Comparison of ENCODE assay signal across 20 cellular contexts in the genomic region with DNA sequence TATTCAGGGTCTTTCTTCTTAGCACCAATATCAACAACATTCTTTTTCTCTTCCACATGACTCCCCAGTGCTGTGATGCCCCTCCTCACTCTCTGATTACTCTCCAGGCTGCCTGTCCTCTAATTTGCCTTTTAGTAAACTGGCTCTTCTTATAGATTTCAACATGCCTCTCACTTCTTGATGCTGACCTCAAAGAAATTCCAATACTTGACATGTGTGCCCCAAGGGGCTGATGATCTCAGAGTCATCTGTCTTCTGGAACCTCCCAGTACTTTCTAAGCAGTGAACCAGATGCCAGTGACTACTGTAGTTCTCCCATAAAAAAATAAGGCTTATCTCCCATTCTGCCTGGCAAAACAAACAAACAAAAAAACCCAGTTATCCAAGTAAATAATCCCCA.
A peak's percentile ranks its signal among the peaks of the same experiment; 100 is the strongest.
DNase-seq lines count a peak whose midpoint lies in the region; ATAC-seq and TF ChIP-seq lines count a peak whose summit lies in the region.
"Had no signal": no experiment of that assay in that cellular context is flagged by ENCODE, and none has a peak within 500 bp of the region (broad histone marks: within the 10 kb centered on the region; RNA-seq: fewer than 3 reads in every experiment).

No MANE protein-coding gene starts in this region.

- no peaks in the 10 kb centered on the region for H3K9me3 ChIP-seq in mesenchymal stem cell (ENCODE audit: control insufficient read depth, low read length)
- H3K9me3 ChIP-seq: A549, Caco-2 had no signal

- no peak overlapping the region for H4K8ac ChIP-seq in mesenchymal stem cell (ENCODE audit: low read length)

- no peak overlapping the region for H2BK120ac ChIP-seq in mesenchymal stem cell (ENCODE audit: low read depth, low read length)

- H3K4ac ChIP-seq in mesenchymal stem cell (ENCODE audit: low read depth in 1 of 2, low read length in 2 of 2): no peak overlapping the region

- H3K4me3 Mint-ChIP-seq in GM23338: no peak overlapping the region
- H3K4me3 Mint-ChIP-seq in stimulated activated naive B cell treated with anti-CD40 and anti-IgM and Interleukin-4, amounts not matched to agents 10 μg/mL and 1 μg/mL and 100 μg/mL, for 72 hours: no peak overlapping the region
- H3K4me3 Mint-ChIP-seq: CD4-positive, alpha-beta memory T cell had no signal

- H3K27ac Mint-ChIP-seq in GM23338: no peak overlapping the region
- H3K27ac Mint-ChIP-seq in stimulated activated naive B cell treated with anti-CD40 and anti-IgM and Interleukin-4, amounts not matched to agents 10 μg/mL and 1 μg/mL and 100 μg/mL, for 72 hours: no peak overlapping the region
- H3K27ac Mint-ChIP-seq: CD4-positive, alpha-beta memory T cell had no signal

- peaks cover 2% of the 10 kb centered on the region for H3K27me3 Mint-ChIP-seq in GM23338 (ENCODE audit: insufficient read depth, low read depth, poor library complexity)
- no peaks in the 10 kb centered on the region for H3K27me3 Mint-ChIP-seq in stimulated activated naive B cell treated with anti-CD40 and anti-IgM and Interleukin-4, amounts not matched to agents 10 μg/mL and 1 μg/mL and 100 μg/mL, for 72 hours
- H3K27me3 Mint-ChIP-seq: CD4-positive, alpha-beta memory T cell had no signal

- H3K23ac ChIP-seq in mesenchymal stem cell (ENCODE audit: low read length in 2 of 2): no peak overlapping the region

- no peak overlapping the region for H2AK5ac ChIP-seq in mesenchymal stem cell (ENCODE audit: low read length, severe bottlenecking)

- H3K27me3 ChIP-seq in GM23338 (ENCODE audit: insufficient read depth) (no peaks in the 10 kb centered on the region), mesenchymal stem cell (ENCODE audit: control insufficient read depth in 1 of 2, insufficient read depth in 1 of 2, low read length in 2 of 2) (peaks cover 0 to 4% of the 10 kb centered on the region in 2 experiments)

- H3K4me2 ChIP-seq in GM23338 (no peak overlapping the region), mesenchymal stem cell (ENCODE audit: low read length, poor library complexity, severe bottlenecking) (no peak overlapping the region)
- H3K4me2 ChIP-seq: A549 had no signal

- no peak overlapping the region for H3K4me3 ChIP-seq in GM23338
- no peak overlapping the region for H3K4me3 ChIP-seq in choroid plexus epithelial cell (ENCODE audit: low read depth, low read length)
- H3K4me3 ChIP-seq in mesenchymal stem cell (ENCODE audit: insufficient read depth in 1 of 2, low read depth in 1 of 2, low read length in 2 of 2): no peak overlapping the region
- H3K4me3 ChIP-seq: A549, K562 had no signal

- H3K14ac ChIP-seq in mesenchymal stem cell (ENCODE audit: low read length in 2 of 2): no peak overlapping the region

- no peak overlapping the region for H3K18ac ChIP-seq in mesenchymal stem cell (ENCODE audit: low read depth in 1 of 2, low read length in 2 of 2)

- H3K79me1 ChIP-seq in mesenchymal stem cell (replicated peaks; ENCODE audit: low read length, poor library complexity, severe bottlenecking): no peaks in the 10 kb centered on the region

- H3K36me3 Mint-ChIP-seq in GM23338 (ENCODE audit: low read depth): no peaks in the 10 kb centered on the region
- no peaks in the 10 kb centered on the region for H3K36me3 Mint-ChIP-seq in stimulated activated naive B cell treated with anti-CD40 and anti-IgM and Interleukin-4, amounts not matched to agents 10 μg/mL and 1 μg/mL and 100 μg/mL, for 72 hours
- H3K36me3 Mint-ChIP-seq: CD4-positive, alpha-beta memory T cell had no signal

- DNase-seq in GM23338 (ENCODE audit: low spot score) (no peak), choroid plexus epithelial cell (ENCODE audit: low read depth) (peak; percentile 2), mesenchymal stem cell (peak; percentile 4), DMS114 treated with DMSO at 0.1 percent for 48 hours (lab: John Stamatoyannopoulos, UW; ENCODE audit: unreplicated experiment) (no peak), NCI-H446 treated with DMSO at 0.1 percent for 48 hours (lab: John Stamatoyannopoulos, UW) (no peak), SW 1271 (lab: John Stamatoyannopoulos, UW) (no peak)
- DNase-seq in stimulated activated naive B cell treated with anti-CD40 and anti-IgM and Interleukin-4, amounts not matched to agents 10 μg/mL and 1 μg/mL and 100 μg/mL, for 72 hours: no peak
- DNase-seq: AML-193; C1 segment of cervical spinal cord; Caco-2; CD4-positive, alpha-beta memory T cell; DMS79; MM.1S; NCI-H2029; NCI-H526 treated with DMSO at 0.1 percent for 48 hours; Right ventricle myocardium superior; RPMI8226 had no signal

- H3K36me3 ChIP-seq in GM23338 (ENCODE audit: insufficient read depth): no peaks in the 10 kb centered on the region
- H3K36me3 ChIP-seq in mesenchymal stem cell (ENCODE audit: control insufficient read depth in 1 of 2, insufficient read depth in 2 of 2, low read depth in 1 of 2, low read length in 2 of 2): no peaks in the 10 kb centered on the region

- H3K27ac ChIP-seq in GM23338 (ENCODE audit: low read depth) (no peak overlapping the region), mesenchymal stem cell (ENCODE audit: low read length, poor library complexity, severe bottlenecking) (no peak overlapping the region)
- H3K27ac ChIP-seq: A549 had no signal

- H3K9ac ChIP-seq in mesenchymal stem cell (ENCODE audit: low read length): no peak overlapping the region

- H2BK5ac ChIP-seq in mesenchymal stem cell (ENCODE audit: low read depth, low read length, poor library complexity, severe bottlenecking): no peak overlapping the region

- TF ChIP-seq CTCF in GM23338 (conservative IDR thresholded peaks at IDR 0.05; ENCODE audit: low read depth in 2 of 2) (no peak), choroid plexus epithelial cell (conservative IDR thresholded peaks at IDR 0.05; ENCODE audit: low read depth, low read length) (no peak)

- H3K4me1 ChIP-seq in GM23338 (ENCODE audit: insufficient read depth): no peaks in the 10 kb centered on the region
- no peaks in the 10 kb centered on the region for H3K4me1 ChIP-seq in mesenchymal stem cell (ENCODE audit: control insufficient read depth, insufficient read depth, low read depth, low read length)
- H3K4me1 ChIP-seq: A549, Caco-2 had no signal

- no peak overlapping the region for H2BK12ac ChIP-seq in mesenchymal stem cell (ENCODE audit: low read length in 2 of 2)

- no peaks in the 10 kb centered on the region for H3K9me3 Mint-ChIP-seq in GM23338
- no peaks in the 10 kb centered on the region for H3K9me3 Mint-ChIP-seq in stimulated activated naive B cell treated with anti-CD40 and anti-IgM and Interleukin-4, amounts not matched to agents 10 μg/mL and 1 μg/mL and 100 μg/mL, for 72 hours

- H4K20me1 ChIP-seq in GM23338 (replicated peaks; ENCODE audit: insufficient read depth): no peaks in the 10 kb centered on the region

- no peaks in the 10 kb centered on the region for H3K79me2 ChIP-seq in GM23338 (replicated peaks; ENCODE audit: insufficient read depth)

- no peak overlapping the region for H2BK15ac ChIP-seq in mesenchymal stem cell (ENCODE audit: low read depth, poor library complexity, severe bottlenecking)

- no peak for ATAC-seq in GM23338
- peak; percentile 42 to 70 for ATAC-seq in stimulated activated naive B cell treated with anti-CD40 and anti-IgM and Interleukin-4, amounts not matched to agents 10 μg/mL and 1 μg/mL and 100 μg/mL, for 72 hours (replicated peaks)
- ATAC-seq: A549, HCT116, K562 had no signal

- H3K4me1 Mint-ChIP-seq in GM23338: peaks cover 10% of the 10 kb centered on the region; the same call in 2 of the 3 replicates
- H3K4me1 Mint-ChIP-seq in stimulated activated naive B cell treated with anti-CD40 and anti-IgM and Interleukin-4, amounts not matched to agents 10 μg/mL and 1 μg/mL and 100 μg/mL, for 72 hours: peaks cover 10 to 18% of the 10 kb centered on the region in 2 donors
- H3K4me1 Mint-ChIP-seq: CD4-positive, alpha-beta memory T cell had no signal

- H4K91ac ChIP-seq in mesenchymal stem cell (ENCODE audit: low read length): no peak overlapping the region

- peaks cover 11% of the 10 kb centered on the region; the same call in 1 of the 2 replicates for H3K9me2 ChIP-seq in GM23338 (ENCODE audit: insufficient read depth)

- H3F3A ChIP-seq in GM23338 (replicated peaks; ENCODE audit: low read depth): no peaks in the 10 kb centered on the region

- H2AFZ ChIP-seq in GM23338 (peak overlapping the region; percentile 4; the same call in 1 of the 2 replicates), mesenchymal stem cell (ENCODE audit: low read depth, low read length) (no peak overlapping the region)

Comparison
In these comparisons a context has a peak if more than half of its experiments do, and no peak if none do; other contexts are left out.
1. DNase-seq: peak in choroid plexus epithelial cell (single experiment) and mesenchymal stem cell (single experiment); none in GM23338 (single experiment), stimulated activated naive B cell treated with anti-CD40 and anti-IgM and Interleukin-4, amounts not matched to agents 10 μg/mL and 1 μg/mL and 100 μg/mL, for 72 hours (single experiment), DMS114 treated with DMSO at 0.1 percent for 48 hours (single experiment), NCI-H446 treated with DMSO at 0.1 percent for 48 hours (single experiment) and SW 1271 (0 of 2).